In the genomic region with DNA sequence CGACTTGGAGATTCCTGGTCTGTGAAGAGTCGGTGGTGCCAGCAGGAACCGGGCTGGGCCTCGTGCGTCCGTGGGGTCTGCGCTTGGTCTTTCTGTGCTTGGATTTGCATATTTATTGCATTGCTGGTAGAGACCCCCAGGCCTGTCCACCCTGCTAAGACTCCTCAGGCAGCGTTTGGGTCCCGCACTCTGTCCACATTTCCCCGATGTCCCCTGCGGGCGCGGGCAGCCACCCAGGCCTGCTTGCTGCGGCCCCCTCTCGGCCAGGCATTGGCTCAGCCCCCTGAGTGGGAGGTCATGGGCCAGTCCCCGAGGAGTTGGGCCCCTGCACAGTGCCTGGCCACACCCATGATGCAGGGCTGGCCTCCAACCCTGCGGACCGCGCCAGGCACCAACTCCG, we compare ENCODE assay signal across 7 cellular contexts. TPM values are rescaled to one million over a fixed set of nuclear protein-coding genes. Genes with fewer than 3 reads are reported as not detected.
"Had no signal": no experiment of that assay in that cellular context is flagged by ENCODE, and none has a peak within 500 bp of the region (broad histone marks: within the 10 kb centered on the region; RNA-seq: fewer than 3 reads in every experiment).

No MANE protein-coding gene starts in this region.

- DNase-seq: H9, HCEC 1CT, KBM-7 had no signal

- H3K4me2 ChIP-seq: GM23338 had no signal

- H3K4me3 ChIP-seq: GM23338 had no signal

- H2AFZ ChIP-seq: GM23338 had no signal

- ATAC-seq: GM23338, HepG2 had no signal

- H3K27ac ChIP-seq: HL-60 had no signal

RNA-seq across cellular contexts. Expression of gene CTNND2, which starts 27.4 kb away (rescaled TPM):
- total RNA-seq: HepG2 had no signal
- polyA plus RNA-seq: HepG2, IgD-negative memory B cell had no signal
